In genomic region chr2:24109431-24109830, GRCh38 we compare ENCODE assay signal across 8 cellular contexts. TPM values are rescaled to one million over a fixed set of nuclear protein-coding genes. Genes with fewer than 3 reads are reported as not detected.
"Had no signal": no experiment of that assay in that cellular context is flagged by ENCODE, and none has a peak within 500 bp of the region (broad histone marks: within the 10 kb centered on the region; RNA-seq: fewer than 3 reads in every experiment).

No MANE protein-coding gene starts in this region.

RNA-seq across cellular contexts. Expression of gene PFN4, which starts 13.7 kb away (rescaled TPM):
- total RNA-seq: activated CD4-positive, alpha-beta memory T cell treated with anti-CD3 and anti-CD28 coated beads, Interleukin-2, amount 10 ng/mL, durations not matched to agents 7 days and 5 days; activated CD4-positive, alpha-beta T cell treated with anti-CD3 and anti-CD28 coated beads, Interleukin-2, amount 10 ng/mL, durations not matched to agents 7 days and 5 days; activated CD8-positive, alpha-beta memory T cell treated with anti-CD3 and anti-CD28 coated beads, Interleukin-2, amount 10 ng/mL, durations not matched to agents 7 days and 5 days; activated CD8-positive, alpha-beta T cell treated with anti-CD3 and anti-CD28 coated beads for 36 hours; T-helper 1 cell treated with Interleukin-12 subunit alpha and Interleukin-12 subunit beta and Interleukin-4 antibody, amounts not matched to agents 30 ng/mL and 1 ng/mL, for 36 hours; T-helper 17 cell; T-helper 2 cell treated with Interferon-gamma antibody and Interleukin-4, amounts not matched to agents 100 ng/mL and 5 ng/mL, for 36 hours; WTC11 had no signal
